In genomic region chr10:43456561-43456960, GRCh38 we compare ENCODE assay signal across 8 cellular contexts. TPM values are rescaled to one million over a fixed set of nuclear protein-coding genes. Genes with fewer than 3 reads are reported as not detected.
DNase-seq lines count a peak whose midpoint lies in the region; ATAC-seq and TF ChIP-seq lines count a peak whose summit lies in the region.
"Not testable (repeated sequence)": the region's sequence is repeated elsewhere in the genome, so short reads cannot be mapped to it uniquely, and the experiment has no call there.

No MANE protein-coding gene starts in this region.

- not testable (repeated sequence) for DNase-seq in CD8-positive, alpha-beta T cell; activated CD4-positive, alpha-beta memory T cell treated with anti-CD3 and anti-CD28 coated beads for 36 hours; esophagus muscularis mucosa (ENCODE audit: extremely low spot score); mesenchymal stem cell; thoracic aorta (ENCODE audit: low spot score)

- H3K27me3 ChIP-seq in CD8-positive, alpha-beta T cell (ENCODE audit: insufficient read depth, low read length); OCI-LY3 (ENCODE audit: low read depth, low read length); esophagus muscularis mucosa; mesenchymal stem cell (ENCODE audit: control insufficient read depth in 1 of 2, insufficient read depth in 1 of 2, low read length in 2 of 2); rectal smooth muscle tissue (ENCODE audit: control insufficient read depth, insufficient read depth, low read length); thoracic aorta (replicated peaks; ENCODE audit: insufficient read depth): not testable (repeated sequence)

- H2BK5ac ChIP-seq in mesenchymal stem cell (ENCODE audit: low read depth, low read length, poor library complexity, severe bottlenecking): not testable (repeated sequence)

- H3K23ac ChIP-seq in mesenchymal stem cell (ENCODE audit: low read length in 2 of 2): not testable (repeated sequence)

- H2BK12ac ChIP-seq in mesenchymal stem cell (ENCODE audit: low read length in 2 of 2): not testable (repeated sequence)

- not testable (repeated sequence) for H2AFZ ChIP-seq in OCI-LY3 (ENCODE audit: low read depth, low read length); mesenchymal stem cell (ENCODE audit: low read depth, low read length)

- not testable (repeated sequence) for TF ChIP-seq POLR2A in esophagus muscularis mucosa (IDR thresholded peaks at IDR 0.05; ENCODE audit: low read depth)

- CTCF ChIA-PET in CD8-positive, alpha-beta T cell (lab: Charles Lee): interaction anchor here (0.7 to 1.1 kb wide), 2 partner anchors 13 to 252 kb away, joined by 3 read pairs; no protein-coding TSS in a partner anchor
- CTCF ChIA-PET in activated CD4-positive, alpha-beta memory T cell treated with anti-CD3 and anti-CD28 coated beads for 36 hours (lab: Charles Lee): interaction anchor here (0.7 kb wide), 1 partner anchor 97 kb away, joined by 4 read pairs; no protein-coding TSS in a partner anchor

- H3K9me3 ChIP-seq in CD8-positive, alpha-beta T cell (ENCODE audit: low read length); OCI-LY3 (ENCODE audit: insufficient read depth, low read length); esophagus muscularis mucosa; mesenchymal stem cell (ENCODE audit: control insufficient read depth, low read length); thoracic aorta: not testable (repeated sequence)

- peaks cover 48% of the 10 kb centered on the region for H3K4me1 Mint-ChIP-seq in CD8-positive, alpha-beta T cell (ENCODE audit: low read depth)
- H3K4me1 Mint-ChIP-seq in activated CD4-positive, alpha-beta memory T cell treated with anti-CD3 and anti-CD28 coated beads for 36 hours (ENCODE audit: low read depth): peaks cover 53% of the 10 kb centered on the region

- POLR2A ChIA-PET in CD8-positive, alpha-beta T cell (lab: Charles Lee); activated CD4-positive, alpha-beta memory T cell treated with anti-CD3 and anti-CD28 coated beads for 36 hours (lab: Charles Lee): not testable (repeated sequence)

- peak overlapping the region; percentile 67; the same call in 1 of the 2 replicates for H3K9ac ChIP-seq in OCI-LY3 (ENCODE audit: low read length)
- H3K9ac ChIP-seq in mesenchymal stem cell (ENCODE audit: low read length): peak overlapping the region; percentile 92
- H3K9ac ChIP-seq in rectal smooth muscle tissue (ENCODE audit: low read length): not testable (repeated sequence)

- peak overlapping the region; percentile 95 for H3K27ac ChIP-seq in CD8-positive, alpha-beta T cell (ENCODE audit: low read depth, low read length)
- not testable (repeated sequence) for H3K27ac ChIP-seq in OCI-LY3 (ENCODE audit: low read length); mesenchymal stem cell (ENCODE audit: low read length, poor library complexity, severe bottlenecking)
- H3K27ac ChIP-seq in angular gyrus (ENCODE audit: low read depth, low read length) (peak overlapping the region; percentile 92), esophagus muscularis mucosa (replicated peaks in 1 of 4) (peak overlapping the region; percentile 81 to 90 (median 84)), rectal smooth muscle tissue (ENCODE audit: low read depth, low read length) (peak overlapping the region; percentile 92), thoracic aorta (peak overlapping the region; percentile 91 to 92)

- H3K18ac ChIP-seq in mesenchymal stem cell (ENCODE audit: low read depth in 1 of 2, low read length in 2 of 2): not testable (repeated sequence)

- H3K4me1 ChIP-seq in CD8-positive, alpha-beta T cell (ENCODE audit: insufficient read depth, low read length): peaks cover 46% of the 10 kb centered on the region
- H3K4me1 ChIP-seq in OCI-LY3 (ENCODE audit: low read length) (peaks cover 28% of the 10 kb centered on the region), esophagus muscularis mucosa (peaks cover 13 to 23% (median 20%) of the 10 kb centered on the region in 4 donors), mesenchymal stem cell (ENCODE audit: control insufficient read depth, insufficient read depth, low read depth, low read length) (peaks cover 15% of the 10 kb centered on the region), thoracic aorta (ENCODE audit: control insufficient read depth in 1 of 2, low read depth in 2 of 2) (peaks cover 6 to 11% of the 10 kb centered on the region in 2 donors)
- not testable (repeated sequence) for H3K4me1 ChIP-seq in rectal smooth muscle tissue (ENCODE audit: control insufficient read depth, insufficient read depth, low read length)

- intact Hi-C loops in CD8-positive, alpha-beta T cell (cut with DNase I, micrococcal nuclease); activated CD4-positive, alpha-beta memory T cell treated with anti-CD3 and anti-CD28 coated beads for 36 hours (cut with micrococcal nuclease); esophagus muscularis mucosa (cut with DNase I): not testable (repeated sequence)

- not testable (repeated sequence) for H3K79me1 ChIP-seq in mesenchymal stem cell (replicated peaks; ENCODE audit: low read length, poor library complexity, severe bottlenecking)

- peaks cover 10% of the 10 kb centered on the region for H3K79me2 ChIP-seq in OCI-LY3 (ENCODE audit: low read length)

- H3K4ac ChIP-seq in mesenchymal stem cell (ENCODE audit: low read depth in 1 of 2, low read length in 2 of 2): peak overlapping the region in 1 of 2 experiments; percentile 82

- H3K36me3 Mint-ChIP-seq in CD8-positive, alpha-beta T cell; activated CD4-positive, alpha-beta memory T cell treated with anti-CD3 and anti-CD28 coated beads for 36 hours: not testable (repeated sequence)

- not testable (repeated sequence) for H3K9me3 Mint-ChIP-seq in CD8-positive, alpha-beta T cell; activated CD4-positive, alpha-beta memory T cell treated with anti-CD3 and anti-CD28 coated beads for 36 hours

- H3K4me3 Mint-ChIP-seq in CD8-positive, alpha-beta T cell; activated CD4-positive, alpha-beta memory T cell treated with anti-CD3 and anti-CD28 coated beads for 36 hours: not testable (repeated sequence)

- not testable (repeated sequence) for H4K8ac ChIP-seq in mesenchymal stem cell (ENCODE audit: low read length)

- H2AK5ac ChIP-seq in mesenchymal stem cell (ENCODE audit: low read length, severe bottlenecking): not testable (repeated sequence)

- H3K27me3 Mint-ChIP-seq in CD8-positive, alpha-beta T cell (ENCODE audit: low read depth); activated CD4-positive, alpha-beta memory T cell treated with anti-CD3 and anti-CD28 coated beads for 36 hours: not testable (repeated sequence)

- 96% methylated on average over 15 of the region's 15 CpGs for WGBS in esophagus muscularis mucosa
- 99% methylated on average over 15 of the region's 15 CpGs for WGBS in mesenchymal stem cell

- H2BK15ac ChIP-seq in mesenchymal stem cell (ENCODE audit: low read depth, poor library complexity, severe bottlenecking): not testable (repeated sequence)

- H3K14ac ChIP-seq in mesenchymal stem cell (ENCODE audit: low read length in 2 of 2): not testable (repeated sequence)

- TF ChIP-seq CTCF in CD8-positive, alpha-beta T cell (IDR thresholded peaks at IDR 0.05); OCI-LY3 (IDR thresholded peaks at IDR 0.05; ENCODE audit: low read depth, low read length); esophagus muscularis mucosa (IDR thresholded peaks at IDR 0.05); thoracic aorta (IDR thresholded peaks at IDR 0.05): not testable (repeated sequence)

- H3K36me3 ChIP-seq in CD8-positive, alpha-beta T cell (ENCODE audit: insufficient read depth, low read length); OCI-LY3 (replicated peaks; ENCODE audit: low read depth, low read length); esophagus muscularis mucosa; mesenchymal stem cell (ENCODE audit: control insufficient read depth in 1 of 2, insufficient read depth in 2 of 2, low read depth in 1 of 2, low read length in 2 of 2); rectal smooth muscle tissue (ENCODE audit: control insufficient read depth, insufficient read depth, low read length); thoracic aorta: not testable (repeated sequence)

- H3K4me3 ChIP-seq in CD8-positive, alpha-beta T cell (ENCODE audit: low read depth, low read length): peak overlapping the region; percentile 97
- H3K4me3 ChIP-seq in OCI-LY3 (ENCODE audit: low read length) (peak overlapping the region; percentile 95), esophagus muscularis mucosa (peak overlapping the region in 2 of 4 donors; percentile 57 to 65), mesenchymal stem cell (ENCODE audit: insufficient read depth in 1 of 2, low read depth in 1 of 2, low read length in 2 of 2) (peak overlapping the region in 1 of 2 experiments; percentile 75), thoracic aorta (peak overlapping the region; percentile 83)
- not testable (repeated sequence) for H3K4me3 ChIP-seq in rectal smooth muscle tissue (ENCODE audit: low read length)

- peak overlapping the region; percentile 99 for H3K27ac Mint-ChIP-seq in CD8-positive, alpha-beta T cell
- peak overlapping the region; percentile 99 for H3K27ac Mint-ChIP-seq in activated CD4-positive, alpha-beta memory T cell treated with anti-CD3 and anti-CD28 coated beads for 36 hours

- peak overlapping the region; percentile 81 for H3K4me2 ChIP-seq in OCI-LY3 (ENCODE audit: low read length)
- H3K4me2 ChIP-seq in mesenchymal stem cell (ENCODE audit: low read length, poor library complexity, severe bottlenecking): not testable (repeated sequence)

- ATAC-seq in CD8-positive, alpha-beta T cell; thoracic aorta (ENCODE audit: insufficient number of reproducible peaks, low FRiP score, low read depth): not testable (repeated sequence)

- not testable (repeated sequence) for H4K91ac ChIP-seq in mesenchymal stem cell (ENCODE audit: low read length)

- not testable (repeated sequence) for H4K20me1 ChIP-seq in OCI-LY3 (ENCODE audit: insufficient read depth, low read length)

- not testable (repeated sequence) for TF ChIP-seq EP300 in esophagus muscularis mucosa (IDR thresholded peaks at IDR 0.05)

- H2BK120ac ChIP-seq in mesenchymal stem cell (ENCODE audit: low read depth, low read length): not testable (repeated sequence)

RNA-seq across cellular contexts. Expression of gene ZNF487, which starts 19.6 kb away (rescaled TPM):
- total RNA-seq in CD8-positive, alpha-beta T cell: 1 to 10 TPM; 7.3 to 8.9 TPM
- 1 to 10 TPM; 2.2 to 2.6 TPM for total RNA-seq in activated CD4-positive, alpha-beta memory T cell treated with anti-CD3 and anti-CD28 coated beads for 36 hours
- total RNA-seq in esophagus muscularis mucosa: 10 to 100 TPM in 1 of 4 donors, 1 to 10 TPM in 3; 9.1 to 10.1 (median 10.0) TPM
- 3.1 TPM for polyA plus RNA-seq in mesenchymal stem cell (2013, experiment 1 of 2)
- polyA plus RNA-seq in mesenchymal stem cell (2013, experiment 2 of 2): 3.3 TPM
- total RNA-seq in thoracic aorta: 10 to 100 TPM in 1 of 2 donors, 1 to 10 TPM in 1; 8.6 to 19.6 TPM

RNA-seq across cellular contexts. Expression of gene HNRNPF, which starts 47.6 kb away (rescaled TPM):
- total RNA-seq in CD8-positive, alpha-beta T cell: 10 to 100 TPM; 83.4 to 86.9 TPM
- 100 to 1,000 TPM; 504 to 518 TPM for total RNA-seq in activated CD4-positive, alpha-beta memory T cell treated with anti-CD3 and anti-CD28 coated beads for 36 hours
- total RNA-seq in esophagus muscularis mucosa: 100 to 1,000 TPM; 113 to 243 (median 176) TPM
- 115 TPM for polyA plus RNA-seq in mesenchymal stem cell (2013, experiment 1 of 2)
- 117 TPM for polyA plus RNA-seq in mesenchymal stem cell (2013, experiment 2 of 2)
- total RNA-seq in thoracic aorta: 100 to 1,000 TPM in 1 of 2 donors, 10 to 100 TPM in 1; 86.6 to 137 TPM
